In the genomic region with DNA sequence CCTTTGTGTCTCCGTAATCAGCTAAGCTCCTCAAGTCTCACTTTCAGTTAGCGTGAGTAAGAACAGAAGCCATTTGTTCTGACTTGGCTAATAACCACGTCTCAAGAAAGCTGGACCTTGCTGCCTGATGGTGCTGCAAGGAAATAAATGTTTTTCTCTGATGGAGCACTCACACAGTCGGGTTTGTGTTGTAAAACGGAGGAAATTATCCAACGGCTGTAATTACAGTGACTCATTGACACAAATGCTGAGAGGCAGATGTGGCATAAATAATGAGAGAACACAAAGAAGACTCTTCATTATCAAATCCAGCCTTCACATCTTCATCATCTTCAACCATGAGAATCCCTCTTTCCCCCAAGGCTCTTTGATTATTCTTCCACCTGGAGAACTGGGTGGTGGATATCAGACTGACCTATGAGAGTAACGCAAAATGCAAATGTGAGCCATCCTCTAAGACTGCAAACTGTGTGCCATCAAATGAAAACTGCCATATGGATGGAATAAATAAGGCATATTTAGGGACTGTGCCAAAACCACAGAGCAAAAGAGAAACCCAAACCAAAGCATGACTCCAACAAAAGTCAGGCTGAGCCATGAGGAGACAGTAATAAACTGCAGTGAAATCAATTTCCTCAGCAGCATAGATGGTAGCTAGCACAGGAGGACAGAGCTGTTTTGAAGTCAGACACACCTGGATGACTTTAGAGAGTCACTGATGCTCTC, we compare ENCODE assay signal across 8 cellular contexts.
A peak's percentile ranks its signal among the peaks of the same experiment; 100 is the strongest.
DNase-seq lines count a peak whose midpoint lies in the region; ATAC-seq and TF ChIP-seq lines count a peak whose summit lies in the region.
"Had no signal": no experiment of that assay in that cellular context is flagged by ENCODE, and none has a peak within 500 bp of the region (broad histone marks: within the 10 kb centered on the region; RNA-seq: fewer than 3 reads in every experiment).

No MANE protein-coding gene starts in this region.

- H3K27me3 ChIP-seq in smooth muscle cell (ENCODE audit: low read depth): no peaks in the 10 kb centered on the region

- no peaks in the 10 kb centered on the region for H3K79me2 ChIP-seq in smooth muscle cell (ENCODE audit: low read depth)

- H3K9me3 Mint-ChIP-seq in activated T-cell treated with anti-CD3 and anti-CD28 coated beads, Interleukin-2, amount 50 U/mL, for 72 hours: peaks cover 0 to 5% of the 10 kb centered on the region in 2 donors
- H3K9me3 Mint-ChIP-seq: activated CD4-positive, alpha-beta T cell treated with anti-CD3 and anti-CD28 coated beads, Interleukin-2, amount 10 ng/mL, durations not matched to agents 24 days and 14 days had no signal

- H3K9me3 ChIP-seq in HEK293 (ENCODE audit: control insufficient read depth, insufficient read depth, low read depth, low read length) (no peaks in the 10 kb centered on the region), smooth muscle cell (replicated peaks; ENCODE audit: low read depth) (no peaks in the 10 kb centered on the region)

- no peaks in the 10 kb centered on the region for H4K20me1 ChIP-seq in smooth muscle cell (ENCODE audit: low read depth)

- no peak overlapping the region for H3K27ac Mint-ChIP-seq in activated T-cell treated with anti-CD3 and anti-CD28 coated beads, Interleukin-2, amount 50 U/mL, for 72 hours
- H3K27ac Mint-ChIP-seq: activated CD4-positive, alpha-beta T cell treated with anti-CD3 and anti-CD28 coated beads, Interleukin-2, amount 10 ng/mL, durations not matched to agents 24 days and 14 days had no signal

- H3K4me2 ChIP-seq in smooth muscle cell: peak overlapping the region; percentile 75

- no peak overlapping the region for H3K4me3 Mint-ChIP-seq in activated T-cell treated with anti-CD3 and anti-CD28 coated beads, Interleukin-2, amount 50 U/mL, for 72 hours
- H3K4me3 Mint-ChIP-seq: activated CD4-positive, alpha-beta T cell treated with anti-CD3 and anti-CD28 coated beads, Interleukin-2, amount 10 ng/mL, durations not matched to agents 24 days and 14 days had no signal

- no peaks in the 10 kb centered on the region for H3K4me1 Mint-ChIP-seq in activated T-cell treated with anti-CD3 and anti-CD28 coated beads, Interleukin-2, amount 50 U/mL, for 72 hours (ENCODE audit: low read depth)
- H3K4me1 Mint-ChIP-seq: activated CD4-positive, alpha-beta T cell treated with anti-CD3 and anti-CD28 coated beads, Interleukin-2, amount 10 ng/mL, durations not matched to agents 24 days and 14 days had no signal

- no peaks in the 10 kb centered on the region for H3K27me3 Mint-ChIP-seq in activated T-cell treated with anti-CD3 and anti-CD28 coated beads, Interleukin-2, amount 50 U/mL, for 72 hours (ENCODE audit: low read depth)
- H3K27me3 Mint-ChIP-seq: activated CD4-positive, alpha-beta T cell treated with anti-CD3 and anti-CD28 coated beads, Interleukin-2, amount 10 ng/mL, durations not matched to agents 24 days and 14 days had no signal

- H3K27ac ChIP-seq in HEK293 (ENCODE audit: extremely low read depth, low read depth, low read length) (no peak overlapping the region), smooth muscle cell (ENCODE audit: low read depth) (peak overlapping the region; percentile 36)

- TF ChIP-seq CTCF in HEK293 (tag by site-specific recombination; IDR thresholded peaks at IDR 0.05) (no peak), foreskin fibroblast (IDR thresholded peaks at IDR 0.05; ENCODE audit: low read depth, low read length) (no peak), smooth muscle cell (IDR thresholded peaks at IDR 0.05; ENCODE audit: borderline replicate concordance, insufficient read depth, poor library complexity, severe bottlenecking) (no peak)

- DNase-seq in RPMI8226 (peak; percentile 9), foreskin fibroblast (peak; percentile 89 to 95), smooth muscle cell (lab: John Stamatoyannopoulos, UW; ENCODE audit: unreplicated experiment) (no peak), ureter (ENCODE audit: low spot score) (no peak), NCI-H526 treated with DMSO at 0.1 percent for 48 hours (lab: John Stamatoyannopoulos, UW) (no peak)
- DNase-seq in activated T-cell treated with anti-CD3 and anti-CD28 coated beads, Interleukin-2, amount 50 U/mL, for 72 hours: no peak
- DNase-seq: activated CD4-positive, alpha-beta T cell treated with anti-CD3 and anti-CD28 coated beads, Interleukin-2, amount 10 ng/mL, durations not matched to agents 24 days and 14 days had no signal

- H2AFZ ChIP-seq in smooth muscle cell (ENCODE audit: low read depth): peak overlapping the region; percentile 34

- no peak for ATAC-seq in activated T-cell treated with anti-CD3 and anti-CD28 coated beads, Interleukin-2, amount 50 U/mL, for 72 hours (replicated peaks in 1 of 2)

- no peak overlapping the region for H3K4me3 ChIP-seq in HEK293 (ENCODE audit: low read depth, low read length)
- H3K4me3 ChIP-seq in foreskin fibroblast (ENCODE audit: low read depth in 1 of 2, low read length in 2 of 2): peak overlapping the region; percentile 39 to 41
- H3K4me3 ChIP-seq in smooth muscle cell: peak overlapping the region; percentile 25

- POLR2A ChIA-PET in HEK293 (lab: Yijun Ruan, JAX): no interaction called here

- H3K36me3 ChIP-seq in HEK293 (ENCODE audit: control insufficient read depth in 2 of 2, insufficient read depth in 1 of 2, low read length in 2 of 2): no peaks in the 10 kb centered on the region
- H3K36me3 ChIP-seq in smooth muscle cell (ENCODE audit: low read depth): no peaks in the 10 kb centered on the region

- no peaks in the 10 kb centered on the region for H3K36me3 Mint-ChIP-seq in activated T-cell treated with anti-CD3 and anti-CD28 coated beads, Interleukin-2, amount 50 U/mL, for 72 hours (ENCODE audit: insufficient read depth in 2 of 2)

- no peak overlapping the region for H3K9ac ChIP-seq in smooth muscle cell (ENCODE audit: low read depth)

- no peaks in the 10 kb centered on the region for H3K4me1 ChIP-seq in HEK293 (ENCODE audit: control insufficient read depth, insufficient read depth, low read length)
- H3K4me1 ChIP-seq in smooth muscle cell (ENCODE audit: low read depth): no peaks in the 10 kb centered on the region

- 7% methylated on average over 7 of the region's 7 CpGs for WGBS in smooth muscle cell (ENCODE audit: low lambda C conversion rate)

- no peaks in the 10 kb centered on the region for H3F3A ChIP-seq in smooth muscle cell (ENCODE audit: low read depth)

- CTCF ChIA-PET in HEK293 (lab: Yijun Ruan, JAX): interaction anchor here (0.6 to 0.7 kb wide), 2 partner anchors 47 to 459 kb away, joined by 3 read pairs; no protein-coding TSS in a partner anchor

TF ChIP-seq in HEK293, 187 proteins besides CTCF, POLR2A, EP300 and RAD21:
- TF ChIP-seq TRIM28 (IDR thresholded peaks at IDR 0.05; ENCODE audit: borderline replicate concordance, low read length): no peak
- no peak for TF ChIP-seq KLF7 (tag by site-specific recombination; IDR thresholded peaks at IDR 0.05; ENCODE audit: borderline replicate concordance)
- peak; percentile 62 for TF ChIP-seq SP7 (tag by site-specific recombination; IDR thresholded peaks at IDR 0.05)
- no peak for TF ChIP-seq ZNF10 (tag by site-specific recombination; IDR thresholded peaks at IDR 0.05)
- TF ChIP-seq, protein P1, sequence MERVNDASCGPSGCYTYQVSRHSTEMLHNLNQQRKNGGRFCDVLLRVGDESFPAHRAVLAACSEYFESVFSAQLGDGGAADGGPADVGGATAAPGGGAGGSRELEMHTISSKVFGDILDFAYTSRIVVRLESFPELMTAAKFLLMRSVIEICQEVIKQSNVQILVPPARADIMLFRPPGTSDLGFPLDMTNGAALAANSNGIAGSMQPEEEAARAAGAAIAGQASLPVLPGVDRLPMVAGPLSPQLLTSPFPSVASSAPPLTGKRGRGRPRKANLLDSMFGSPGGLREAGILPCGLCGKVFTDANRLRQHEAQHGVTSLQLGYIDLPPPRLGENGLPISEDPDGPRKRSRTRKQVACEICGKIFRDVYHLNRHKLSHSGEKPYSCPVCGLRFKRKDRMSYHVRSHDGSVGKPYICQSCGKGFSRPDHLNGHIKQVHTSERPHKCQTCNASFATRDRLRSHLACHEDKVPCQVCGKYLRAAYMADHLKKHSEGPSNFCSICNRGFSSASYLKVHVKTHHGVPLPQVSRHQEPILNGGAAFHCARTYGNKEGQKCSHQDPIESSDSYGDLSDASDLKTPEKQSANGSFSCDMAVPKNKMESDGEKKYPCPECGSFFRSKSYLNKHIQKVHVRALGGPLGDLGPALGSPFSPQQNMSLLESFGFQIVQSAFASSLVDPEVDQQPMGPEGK (tag by site-specific recombination; IDR thresholded peaks at IDR 0.05): no peak
- no peak for TF ChIP-seq PRDM1 (tag by site-specific recombination; IDR thresholded peaks at IDR 0.05)
- no peak for TF ChIP-seq ZNF585B (tag by site-specific recombination; IDR thresholded peaks at IDR 0.05)
- TF ChIP-seq, protein P2, sequence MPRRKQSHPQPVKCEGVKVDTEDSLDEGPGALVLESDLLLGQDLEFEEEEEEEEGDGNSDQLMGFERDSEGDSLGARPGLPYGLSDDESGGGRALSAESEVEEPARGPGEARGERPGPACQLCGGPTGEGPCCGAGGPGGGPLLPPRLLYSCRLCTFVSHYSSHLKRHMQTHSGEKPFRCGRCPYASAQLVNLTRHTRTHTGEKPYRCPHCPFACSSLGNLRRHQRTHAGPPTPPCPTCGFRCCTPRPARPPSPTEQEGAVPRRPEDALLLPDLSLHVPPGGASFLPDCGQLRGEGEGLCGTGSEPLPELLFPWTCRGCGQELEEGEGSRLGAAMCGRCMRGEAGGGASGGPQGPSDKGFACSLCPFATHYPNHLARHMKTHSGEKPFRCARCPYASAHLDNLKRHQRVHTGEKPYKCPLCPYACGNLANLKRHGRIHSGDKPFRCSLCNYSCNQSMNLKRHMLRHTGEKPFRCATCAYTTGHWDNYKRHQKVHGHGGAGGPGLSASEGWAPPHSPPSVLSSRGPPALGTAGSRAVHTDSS (tag by site-specific recombination; IDR thresholded peaks at IDR 0.05): peak; percentile 39; the same call in 1 of the 2 replicates

Comparison
In these comparisons a context has a peak if more than half of its experiments do, and no peak if none do; other contexts are left out.
1. DNase-seq: peak in RPMI8226 (single experiment) and foreskin fibroblast (2 of 2); none in smooth muscle cell (single experiment), ureter (single experiment), NCI-H526 treated with DMSO at 0.1 percent for 48 hours (single experiment) and activated T-cell treated with anti-CD3 and anti-CD28 coated beads, Interleukin-2, amount 50 U/mL, for 72 hours (0 of 2).